In genomic region chr1:6246497-6247295, GRCh38 we compare ENCODE assay signal across 8 cellular contexts. TPM values are rescaled to one million over a fixed set of nuclear protein-coding genes. Genes with fewer than 3 reads are reported as not detected.
DNase-seq lines count a peak whose midpoint lies in the region; ATAC-seq, FAIRE-seq and TF ChIP-seq lines count a peak whose summit lies in the region.

No MANE protein-coding gene starts in this region.

- peak; percentile 79 to 95 for TF ChIP-seq CTCF in GM23338 (conservative IDR thresholded peaks at IDR 0.05; ENCODE audit: low read depth in 2 of 2)
- peak; percentile 97 for TF ChIP-seq CTCF in kidney (IDR thresholded peaks at IDR 0.05; ENCODE audit: borderline replicate concordance, extremely low read depth, insufficient read depth)

- FAIRE-seq in kidney (lab: Jason Lieb, UNC): no peak

- H3K9me2 ChIP-seq in GM23338 (ENCODE audit: insufficient read depth): no peaks in the 10 kb centered on the region

- peaks cover 67% of the 10 kb centered on the region for H3K27me3 ChIP-seq in GM23338 (ENCODE audit: insufficient read depth)

- intact Hi-C loops in kidney (cut with DNase I): loop anchor here (10.0 kb wide), 1 partner anchor 192 kb away; no protein-coding TSS in a partner anchor

- no peaks in the 10 kb centered on the region for H3K79me2 ChIP-seq in GM23338 (replicated peaks; ENCODE audit: insufficient read depth)

- H3K27ac Mint-ChIP-seq in GM23338: peak overlapping the region; percentile 78; the same call in 1 of the 2 replicates

- H3K27ac ChIP-seq in GM23338 (ENCODE audit: low read depth) (0 out of 2 replicates have a peak overlapping the region, but pooled peaks have one; percentile 32), kidney (ENCODE audit: low read depth in 2 of 2, low read length in 2 of 2) (no peak overlapping the region)

- H4K20me1 ChIP-seq in GM23338 (replicated peaks; ENCODE audit: insufficient read depth): peaks cover 6% of the 10 kb centered on the region; the same call in 1 of the 2 replicates

- H3K4me1 ChIP-seq in GM23338 (ENCODE audit: insufficient read depth): peaks cover 20% of the 10 kb centered on the region
- H3K4me1 ChIP-seq in kidney (ENCODE audit: control insufficient read depth in 1 of 2, insufficient read depth in 1 of 2, low read depth in 1 of 2, low read length in 2 of 2): peaks cover 0 to 4% of the 10 kb centered on the region in 2 donors

- H3K4me3 Mint-ChIP-seq in GM23338: peak overlapping the region; percentile 82

- peak overlapping the region; percentile 63; the same call in 1 of the 2 replicates for H2AFZ ChIP-seq in GM23338

- H3K27me3 Mint-ChIP-seq in GM23338 (ENCODE audit: insufficient read depth, low read depth, poor library complexity): peaks cover 49% of the 10 kb centered on the region

- DNase-seq in Ammon's horn (ENCODE audit: low spot score): peak; percentile 85
- DNase-seq in GM23338 (ENCODE audit: low spot score): peak; percentile 94
- DNase-seq in NCI-H2171 treated with DMSO at 0.1 percent for 48 hours (lab: John Stamatoyannopoulos, UW): peak; percentile 80
- peak; percentile 67 for DNase-seq in central memory CD4-positive, alpha-beta T cell
- DNase-seq in kidney: peak; percentile 94
- peak; percentile 77 to 80 for DNase-seq in stimulated activated CD4-positive, alpha-beta T cell treated with anti-CD3 and anti-CD28 coated beads, Interleukin-1b, Interleukin-23, amount 100 ng/mL, for 4 hours (ENCODE audit: low read depth in 2 of 2)

- no peaks in the 10 kb centered on the region for H3K9me3 ChIP-seq in kidney (ENCODE audit: control insufficient read depth in 1 of 2, low read length in 2 of 2)

- peak overlapping the region; percentile 83 for H3K4me3 ChIP-seq in GM23338
- H3K4me3 ChIP-seq in kidney (ENCODE audit: low read length in 2 of 2): no peak overlapping the region

- no peaks in the 10 kb centered on the region for H3K36me3 ChIP-seq in GM23338 (ENCODE audit: insufficient read depth)
- no peaks in the 10 kb centered on the region for H3K36me3 ChIP-seq in kidney (ENCODE audit: control insufficient read depth in 1 of 2, insufficient read depth in 2 of 2, low read length in 2 of 2)

- peak overlapping the region; percentile 98 for H3K4me2 ChIP-seq in GM23338

- H3K36me3 Mint-ChIP-seq in GM23338 (ENCODE audit: low read depth): no peaks in the 10 kb centered on the region

- no peak overlapping the region for H3K9ac ChIP-seq in kidney (ENCODE audit: low read length in 2 of 2)

- no peaks in the 10 kb centered on the region for H3K9me3 Mint-ChIP-seq in GM23338

- ATAC-seq in GM23338 (peak; percentile 19), GM18870 (IDR thresholded peaks at IDR 0.05; ENCODE audit: unreplicated experiment) (no peak)
- ATAC-seq in activated CD4-positive, CD25-positive, alpha-beta regulatory T cell treated with anti-CD3 and anti-CD28 coated beads, Interleukin-2, amount 50 U/mL, for 24 hours: peak; percentile 62 to 77

- peaks cover 20% of the 10 kb centered on the region; the same call in 2 of the 3 replicates for H3K4me1 Mint-ChIP-seq in GM23338

- peaks cover 11% of the 10 kb centered on the region for H3F3A ChIP-seq in GM23338 (replicated peaks; ENCODE audit: low read depth)

TF ChIP-seq in GM23338, 12 proteins besides CTCF, POLR2A, EP300 and RAD21 (continues in another document):
- TF ChIP-seq EZH2 (IDR thresholded peaks at IDR 0.05; ENCODE audit: low read depth, unreplicated experiment) (no peak), ZNF114 (CRISPR knock-in tag; IDR thresholded peaks at IDR 0.05) (no peak), EZH2phosphoT487 (IDR thresholded peaks at IDR 0.05; ENCODE audit: unreplicated experiment) (no peak), REST (IDR thresholded peaks at IDR 0.05; ENCODE audit: unreplicated experiment) (no peak)

RNA-seq across cellular contexts. Expression of gene HES3, which starts 2.7 kb away (rescaled TPM):
- 49.7 and 50.4 TPM in 2 replicates for total RNA-seq in GM23338 (2014; rRNA removed; shearing (Covaris generic))
- 7.1 and 7.7 TPM in 2 replicates for polyA plus RNA-seq in GM23338 (2016; fragmentation: Nextera tagmentation; extraction: Ambion mirVana)
- not detected for total RNA-seq in kidney
- polyA plus RNA-seq in kidney (ENCODE audit: insufficient read depth, low read depth, low replicate concordance): not detected

RNA-seq across cellular contexts. Expression of gene ICMT, which starts 10.9 kb away (rescaled TPM):
- total RNA-seq in GM23338 (2014; rRNA removed; shearing (Covaris generic)): 131 and 145 TPM in 2 replicates
- polyA plus RNA-seq in GM23338 (2016; fragmentation: Nextera tagmentation; extraction: Ambion mirVana): 25.6 and 27.8 TPM in 2 replicates
- 73.0 TPM for total RNA-seq in kidney
- polyA plus RNA-seq in kidney (ENCODE audit: insufficient read depth, low read depth, low replicate concordance): 43.4 TPM

RNA-seq across cellular contexts. Expression of gene GPR153, which starts 14.2 kb away (rescaled TPM):
- 8.8 and 9.0 TPM in 2 replicates for total RNA-seq in GM23338 (2014; rRNA removed; shearing (Covaris generic))
- polyA plus RNA-seq in GM23338 (2016; fragmentation: Nextera tagmentation; extraction: Ambion mirVana) (1.3 and 1.9 TPM in 2 replicates), kidney (ENCODE audit: insufficient read depth, low read depth, low replicate concordance) (1.1 TPM)
- 8.6 TPM for total RNA-seq in kidney

RNA-seq across cellular contexts. Expression of gene RNF207, which starts 40.8 kb away (rescaled TPM):
- 1.5 and 2.9 TPM in 2 replicates for total RNA-seq in GM23338 (2014; rRNA removed; shearing (Covaris generic))
- polyA plus RNA-seq in GM23338 (2016; fragmentation: Nextera tagmentation; extraction: Ambion mirVana) (1.3 and 1.7 TPM in 2 replicates), kidney (ENCODE audit: insufficient read depth, low read depth, low replicate concordance) (7.7 TPM)
- total RNA-seq in kidney: 43.6 TPM

RNA-seq across cellular contexts. Expression of gene RPL22, which starts 47.3 kb away (rescaled TPM):
- total RNA-seq in GM23338 (2014; rRNA removed; shearing (Covaris generic)): 145 and 149 TPM in 2 replicates
- polyA plus RNA-seq in GM23338 (2016; fragmentation: Nextera tagmentation; extraction: Ambion mirVana) (818 and 851 TPM in 2 replicates), kidney (ENCODE audit: insufficient read depth, low read depth, low replicate concordance) (605 TPM)
- total RNA-seq in kidney: 377 TPM

Comparison
In these comparisons a context has a peak if more than half of its experiments do, and no peak if none do; other contexts are left out.
1. RNA of gene HES3, which starts 2.7 kb away (total RNA-seq): 49.7 to 50.4 TPM in GM23338; not detected in kidney (single experiment); every median in the first group is over 10 times any median in the second.
2. Peak in every context shown above with its lines, with median percentiles within 50 percentile points of each other: DNase-seq.